In the genomic region with DNA sequence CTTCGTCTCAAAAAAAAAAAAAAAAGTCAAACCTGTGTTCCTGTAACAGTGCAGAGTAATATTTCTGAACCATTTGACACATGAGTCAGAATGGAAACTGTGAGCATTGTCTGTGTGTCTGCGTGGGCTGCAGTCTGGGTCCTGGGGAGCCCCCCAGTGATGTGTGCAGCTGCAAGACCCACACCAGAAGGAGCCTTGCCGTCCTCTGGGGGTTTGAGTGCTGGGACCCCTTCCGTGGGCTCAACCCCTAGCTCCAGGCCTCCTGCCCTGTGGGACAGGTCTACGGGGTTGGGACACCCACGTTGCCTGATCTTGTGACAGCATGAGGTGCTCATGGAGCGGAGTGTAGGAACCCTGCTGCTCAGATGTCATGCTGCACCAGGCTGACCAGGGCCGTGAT, we compare ENCODE assay signal across 16 cellular contexts. TPM values are rescaled to one million over a fixed set of nuclear protein-coding genes. Genes with fewer than 3 reads are reported as not detected.
A peak's percentile ranks its signal among the peaks of the same experiment; 100 is the strongest.
DNase-seq lines count a peak whose midpoint lies in the region; ATAC-seq and TF ChIP-seq lines count a peak whose summit lies in the region.
"Had no signal": no experiment of that assay in that cellular context is flagged by ENCODE, and none has a peak within 500 bp of the region (broad histone marks: within the 10 kb centered on the region; RNA-seq: fewer than 3 reads in every experiment).

No MANE protein-coding gene starts in this region.

- peaks cover 6% of the 10 kb centered on the region for H3K4me1 Mint-ChIP-seq in activated CD8-positive, alpha-beta T cell treated with anti-CD3 and anti-CD28 coated beads for 36 hours (ENCODE audit: low read depth)
- H3K4me1 Mint-ChIP-seq in activated CD8-positive, alpha-beta T cell treated with anti-CD3 and anti-CD28 coated beads, Interleukin-2, amount 10 ng/mL, durations not matched to agents 7 days and 5 days (ENCODE audit: low read depth) = peaks cover 1% of the 10 kb centered on the region
- peaks cover 8% of the 10 kb centered on the region for H3K4me1 Mint-ChIP-seq in activated naive CD8-positive, alpha-beta T cell (ENCODE audit: low read depth)
- H3K4me1 Mint-ChIP-seq: nephron had no signal

- no peak for TF ChIP-seq CTCF in activated CD8-positive, alpha-beta T cell treated with anti-CD3 and anti-CD28 coated beads for 36 hours (IDR thresholded peaks at IDR 0.05)
- no peak for TF ChIP-seq CTCF in PC-9 (conservative IDR thresholded peaks at IDR 0.05)

- H3K27me3 ChIP-seq in PC-9 (ENCODE audit: insufficient read depth, low read depth) = no peaks in the 10 kb centered on the region

- no peaks in the 10 kb centered on the region for H3K36me3 ChIP-seq in PC-9 (ENCODE audit: low read depth)

- H2AFZ ChIP-seq in PC-9 = no peak overlapping the region

- no peaks in the 10 kb centered on the region for H3K9me3 ChIP-seq in PC-9 (ENCODE audit: insufficient read depth, low read depth)

- H3K9me3 Mint-ChIP-seq in activated CD8-positive, alpha-beta T cell treated with anti-CD3 and anti-CD28 coated beads for 36 hours = no peaks in the 10 kb centered on the region
- H3K9me3 Mint-ChIP-seq in activated CD8-positive, alpha-beta T cell treated with anti-CD3 and anti-CD28 coated beads, Interleukin-2, amount 10 ng/mL, durations not matched to agents 7 days and 5 days (ENCODE audit: insufficient read depth) = no peaks in the 10 kb centered on the region
- H3K9me3 Mint-ChIP-seq in activated naive CD8-positive, alpha-beta T cell (ENCODE audit: low read depth) = no peaks in the 10 kb centered on the region
- H3K9me3 Mint-ChIP-seq: CD4-positive, alpha-beta memory T cell had no signal

- no TSS peak for BruUV-seq in PC-9 (replicated peaks; lab: Mats Ljungman, UMichigan)

- DNase-seq in activated CD8-positive, alpha-beta T cell treated with anti-CD3 and anti-CD28 coated beads for 36 hours = peak; percentile 73
- no peak for DNase-seq in activated CD8-positive, alpha-beta T cell treated with anti-CD3 and anti-CD28 coated beads, Interleukin-2, amount 10 ng/mL, durations not matched to agents 7 days and 5 days
- DNase-seq in stimulated activated CD8-positive, alpha-beta memory T cell treated with anti-CD3 and anti-CD28 coated beads, Interleukin-4, amount 100 ng/mL, for 48 hours = peak; percentile 40
- DNase-seq in SW 1271 (lab: John Stamatoyannopoulos, UW) = no peak
- DNase-seq in PC-9 = no peak
- DNase-seq: CD4-positive, alpha-beta memory T cell; effector memory CD4-positive, alpha-beta T cell; GOT3; NCI-H2081 treated with DMSO at 0.1 percent for 48 hours; NCI-H774; retina had no signal

- no peak overlapping the region for H3K4me3 ChIP-seq in PC-9
- H3K4me3 ChIP-seq: lung had no signal

- H3F3A ChIP-seq in PC-9 (ENCODE audit: insufficient read depth, low read depth) = no peaks in the 10 kb centered on the region

- peak overlapping the region; percentile 68 for H3K27ac Mint-ChIP-seq in activated CD8-positive, alpha-beta T cell treated with anti-CD3 and anti-CD28 coated beads for 36 hours
- no peak overlapping the region for H3K27ac Mint-ChIP-seq in activated CD8-positive, alpha-beta T cell treated with anti-CD3 and anti-CD28 coated beads, Interleukin-2, amount 10 ng/mL, durations not matched to agents 7 days and 5 days
- H3K27ac Mint-ChIP-seq in activated naive CD8-positive, alpha-beta T cell = peak overlapping the region; percentile 73
- H3K27ac Mint-ChIP-seq: CD4-positive, alpha-beta memory T cell; nephron had no signal

- POLR2A ChIA-PET in activated CD8-positive, alpha-beta T cell treated with anti-CD3 and anti-CD28 coated beads for 36 hours (lab: Charles Lee) = interaction anchor here (0.6 to 1.3 kb wide), 2 partner anchors 42 to 176 kb away, joined by 3 to 4 read pairs; no protein-coding TSS in a partner anchor
- POLR2A ChIA-PET in activated CD8-positive, alpha-beta T cell treated with anti-CD3 and anti-CD28 coated beads, Interleukin-2, amount 10 ng/mL, durations not matched to agents 7 days and 5 days (lab: Charles Lee) = no interaction called here
- POLR2A ChIA-PET in PC-9 (lab: Charles Lee; ENCODE audit: unreplicated experiment) = no interaction called here

- ATAC-seq in activated CD8-positive, alpha-beta T cell treated with anti-CD3 and anti-CD28 coated beads for 36 hours = peak; percentile 97
- ATAC-seq in activated CD8-positive, alpha-beta T cell treated with anti-CD3 and anti-CD28 coated beads, Interleukin-2, amount 10 ng/mL, durations not matched to agents 7 days and 5 days = no peak
- ATAC-seq in HG03432 (IDR thresholded peaks at IDR 0.05; ENCODE audit: unreplicated experiment) (peak; percentile 63), GM18909 (IDR thresholded peaks at IDR 0.05; ENCODE audit: poor library complexity, unreplicated experiment) (no peak)

- intact Hi-C loops in activated CD8-positive, alpha-beta T cell treated with anti-CD3 and anti-CD28 coated beads for 36 hours (cut with micrococcal nuclease) = no loop called here
- intact Hi-C loops in PC-9 (cut with micrococcal nuclease; ENCODE audit: unreplicated experiment) = no loop called here

- no peaks in the 10 kb centered on the region for H3K79me2 ChIP-seq in PC-9 (ENCODE audit: low read depth)

- H4K20me1 ChIP-seq in PC-9 (ENCODE audit: insufficient read depth) = no peaks in the 10 kb centered on the region

- H3K36me3 Mint-ChIP-seq in activated CD8-positive, alpha-beta T cell treated with anti-CD3 and anti-CD28 coated beads for 36 hours (ENCODE audit: low read depth) = no peaks in the 10 kb centered on the region
- no peaks in the 10 kb centered on the region for H3K36me3 Mint-ChIP-seq in activated CD8-positive, alpha-beta T cell treated with anti-CD3 and anti-CD28 coated beads, Interleukin-2, amount 10 ng/mL, durations not matched to agents 7 days and 5 days (ENCODE audit: low read depth)
- H3K36me3 Mint-ChIP-seq in activated naive CD8-positive, alpha-beta T cell = no peaks in the 10 kb centered on the region
- H3K36me3 Mint-ChIP-seq: CD4-positive, alpha-beta memory T cell had no signal

- H3K4me2 ChIP-seq in PC-9 = no peak overlapping the region

- H3K4me3 Mint-ChIP-seq in activated CD8-positive, alpha-beta T cell treated with anti-CD3 and anti-CD28 coated beads for 36 hours = peak overlapping the region; percentile 35
- no peak overlapping the region for H3K4me3 Mint-ChIP-seq in activated CD8-positive, alpha-beta T cell treated with anti-CD3 and anti-CD28 coated beads, Interleukin-2, amount 10 ng/mL, durations not matched to agents 7 days and 5 days
- no peak overlapping the region for H3K4me3 Mint-ChIP-seq in activated naive CD8-positive, alpha-beta T cell
- H3K4me3 Mint-ChIP-seq: CD4-positive, alpha-beta memory T cell; nephron had no signal

- peaks cover 4% of the 10 kb centered on the region for H3K4me1 ChIP-seq in PC-9 (replicated peaks; ENCODE audit: insufficient read depth)

- no peaks in the 10 kb centered on the region for H3K27me3 Mint-ChIP-seq in activated CD8-positive, alpha-beta T cell treated with anti-CD3 and anti-CD28 coated beads for 36 hours
- H3K27me3 Mint-ChIP-seq in activated CD8-positive, alpha-beta T cell treated with anti-CD3 and anti-CD28 coated beads, Interleukin-2, amount 10 ng/mL, durations not matched to agents 7 days and 5 days (ENCODE audit: low read depth) = no peaks in the 10 kb centered on the region
- no peaks in the 10 kb centered on the region for H3K27me3 Mint-ChIP-seq in activated naive CD8-positive, alpha-beta T cell
- H3K27me3 Mint-ChIP-seq: CD4-positive, alpha-beta memory T cell had no signal

- no peak overlapping the region for H3K27ac ChIP-seq in PC-9

- no peaks in the 10 kb centered on the region for H3K9me2 ChIP-seq in PC-9 (ENCODE audit: insufficient read depth)

- CTCF ChIA-PET in activated CD8-positive, alpha-beta T cell treated with anti-CD3 and anti-CD28 coated beads for 36 hours (lab: Charles Lee) = no interaction called here
- CTCF ChIA-PET in activated CD8-positive, alpha-beta T cell treated with anti-CD3 and anti-CD28 coated beads, Interleukin-2, amount 10 ng/mL, durations not matched to agents 7 days and 5 days (lab: Charles Lee) = no interaction called here
- CTCF ChIA-PET in PC-9 (lab: Charles Lee) = no interaction called here

RNA-seq across cellular contexts. Expression of a gene that starts 43.7 kb away (rescaled TPM):
- 100 to 1,000 TPM; 172 to 181 TPM for total RNA-seq in activated CD8-positive, alpha-beta T cell treated with anti-CD3 and anti-CD28 coated beads for 36 hours
- 100 to 1,000 TPM; 191 to 213 TPM for total RNA-seq in activated CD8-positive, alpha-beta T cell treated with anti-CD3 and anti-CD28 coated beads, Interleukin-2, amount 10 ng/mL, durations not matched to agents 7 days and 5 days
- 130 and 158 TPM in 2 replicates for total RNA-seq in PC-9 (2021)

Comparison
In these comparisons a context has a peak if more than half of its experiments do, and no peak if none do; other contexts are left out.
1. ATAC-seq: peak in activated CD8-positive, alpha-beta T cell treated with anti-CD3 and anti-CD28 coated beads for 36 hours (single experiment) and HG03432 (single experiment); none in activated CD8-positive, alpha-beta T cell treated with anti-CD3 and anti-CD28 coated beads, Interleukin-2, amount 10 ng/mL, durations not matched to agents 7 days and 5 days (single experiment) and GM18909 (single experiment).
2. DNase-seq: peak in activated CD8-positive, alpha-beta T cell treated with anti-CD3 and anti-CD28 coated beads for 36 hours (single experiment) and stimulated activated CD8-positive, alpha-beta memory T cell treated with anti-CD3 and anti-CD28 coated beads, Interleukin-4, amount 100 ng/mL, for 48 hours (single experiment); none in activated CD8-positive, alpha-beta T cell treated with anti-CD3 and anti-CD28 coated beads, Interleukin-2, amount 10 ng/mL, durations not matched to agents 7 days and 5 days (single experiment), SW 1271 (0 of 2) and PC-9 (0 of 2).